Comparison of ENCODE assay signal across 6 cellular contexts in the genomic region with DNA sequence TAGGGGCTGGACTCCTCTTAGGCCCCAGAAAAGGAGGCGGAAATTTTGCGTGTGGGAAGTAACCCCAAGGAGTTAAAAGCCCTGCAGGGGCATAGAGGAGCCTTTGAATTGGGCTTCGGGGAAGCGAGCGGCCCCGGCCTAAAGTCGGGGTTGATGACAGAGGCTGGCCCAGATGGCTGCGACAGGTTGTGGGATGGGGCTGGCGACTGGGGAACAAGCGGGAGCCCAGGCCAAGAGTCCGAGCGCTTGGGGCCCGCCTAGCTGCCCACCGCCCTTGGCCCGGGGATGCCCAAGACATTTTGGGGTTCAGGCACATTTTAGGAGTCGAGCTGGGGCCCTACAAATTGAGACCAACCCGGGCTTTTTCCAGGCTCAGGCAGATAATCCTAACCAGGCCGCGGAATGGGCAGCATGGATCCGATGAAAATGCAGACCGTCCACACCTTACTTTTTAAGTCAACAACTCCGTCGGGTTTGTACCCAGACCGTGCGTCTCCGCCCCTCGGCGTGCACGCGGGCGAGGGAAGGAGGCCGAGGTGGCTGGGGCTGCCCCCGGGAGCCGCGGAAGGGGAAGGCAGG. TPM values are rescaled to one million over a fixed set of nuclear protein-coding genes. Genes with fewer than 3 reads are reported as not detected.
DNase-seq lines count a peak whose midpoint lies in the region; ATAC-seq, FAIRE-seq and TF ChIP-seq lines count a peak whose summit lies in the region.

No MANE protein-coding gene starts in this region.

- TF ChIP-seq EP300 in tibial nerve (IDR thresholded peaks at IDR 0.05): no peak

- H3K4me3 ChIP-seq in right atrium auricular region (peak overlapping the region; percentile 41 to 61), tibial nerve (peak overlapping the region; percentile 45 to 66 (median 56))

- peak overlapping the region; percentile 86 to 89 for H3K27ac ChIP-seq in right atrium auricular region
- H3K27ac ChIP-seq in tibial nerve: peak overlapping the region; percentile 83 to 94 (median 86)

- DNase-seq in activated CD4-positive, alpha-beta T cell treated with anti-CD3 and anti-CD28 coated beads for 36 hours: no peak
- DNase-seq in activated CD4-positive, alpha-beta T cell treated with anti-CD3 and anti-CD28 coated beads, Interleukin-2, amount 50 U/mL, for 4 hours: no peak
- DNase-seq in right atrium auricular region (ENCODE audit: low spot score): no peak
- DNase-seq in tibial nerve (ENCODE audit: low spot score in 2 of 2): no peak
- no peak for DNase-seq in urothelium cell line (ENCODE audit: low spot score)
- DNase-seq in SKM-1 (lab: John Stamatoyannopoulos, UW; ENCODE audit: unreplicated experiment): no peak

- H3K36me3 ChIP-seq in right atrium auricular region (no peaks in the 10 kb centered on the region), tibial nerve (no peaks in the 10 kb centered on the region)

- H3K9me3 ChIP-seq in right atrium auricular region: no peaks in the 10 kb centered on the region
- no peaks in the 10 kb centered on the region for H3K9me3 ChIP-seq in tibial nerve

- no peaks in the 10 kb centered on the region for H3K9me3 Mint-ChIP-seq in activated CD4-positive, alpha-beta T cell treated with anti-CD3 and anti-CD28 coated beads for 36 hours (ENCODE audit: low read depth)

- FAIRE-seq in urothelium cell line (lab: Jason Lieb, UNC): no peak

- H3K27me3 ChIP-seq in right atrium auricular region (no peaks in the 10 kb centered on the region), tibial nerve (no peaks in the 10 kb centered on the region)

- H3K4me3 Mint-ChIP-seq in activated CD4-positive, alpha-beta T cell treated with anti-CD3 and anti-CD28 coated beads for 36 hours: peak overlapping the region; percentile 10

- intact Hi-C loops in activated CD4-positive, alpha-beta T cell treated with anti-CD3 and anti-CD28 coated beads for 36 hours (cut with DNase I, micrococcal nuclease): loop anchor here in 1 of 2 experiments (1.0 kb wide), 1 partner anchor 13 kb away; no protein-coding TSS in a partner anchor

- CTCF ChIA-PET in activated CD4-positive, alpha-beta T cell treated with anti-CD3 and anti-CD28 coated beads for 36 hours (lab: Charles Lee): interaction anchor here (0.6 to 1.8 kb wide), 7 partner anchors 10 to 256 kb away, joined by 3 to 8 read pairs (median 5); a partner anchor contains a TSS

- H3K27me3 Mint-ChIP-seq in activated CD4-positive, alpha-beta T cell treated with anti-CD3 and anti-CD28 coated beads for 36 hours: peaks cover 31% of the 10 kb centered on the region

- ATAC-seq in activated CD4-positive, alpha-beta T cell treated with anti-CD3 and anti-CD28 coated beads for 36 hours: peak; percentile 57

- 14 to 17% methylated on average over 25 to 28 of the region's 35 CpGs for WGBS in tibial nerve, 2 donors

- H3K36me3 Mint-ChIP-seq in activated CD4-positive, alpha-beta T cell treated with anti-CD3 and anti-CD28 coated beads for 36 hours (ENCODE audit: low read depth): no peaks in the 10 kb centered on the region

- H3K27ac Mint-ChIP-seq in activated CD4-positive, alpha-beta T cell treated with anti-CD3 and anti-CD28 coated beads for 36 hours: no peak overlapping the region

- peaks cover 10% of the 10 kb centered on the region for H3K4me1 Mint-ChIP-seq in activated CD4-positive, alpha-beta T cell treated with anti-CD3 and anti-CD28 coated beads for 36 hours

- H3K4me1 ChIP-seq in right atrium auricular region (peaks cover 0 to 55% of the 10 kb centered on the region in 2 donors), tibial nerve (peaks cover 0 to 75% (median 11%) of the 10 kb centered on the region in 4 donors)

- POLR2A ChIA-PET in activated CD4-positive, alpha-beta T cell treated with anti-CD3 and anti-CD28 coated beads for 36 hours (lab: Charles Lee): no interaction called here

- no peak for TF ChIP-seq POLR2A in tibial nerve (IDR thresholded peaks at IDR 0.05)

- no peak for TF ChIP-seq CTCF in right atrium auricular region (IDR thresholded peaks at IDR 0.05)
- TF ChIP-seq CTCF in tibial nerve (IDR thresholded peaks at IDR 0.05): no peak

RNA-seq across cellular contexts. Expression of a gene that starts 0.5 kb away (rescaled TPM):
- total RNA-seq in activated CD4-positive, alpha-beta T cell treated with anti-CD3 and anti-CD28 coated beads for 36 hours: 1 to 10 TPM; 1.8 to 2.5 TPM
- total RNA-seq in right atrium auricular region (10 to 100 TPM; 10.4 to 15.3 TPM), tibial nerve (10 to 100 TPM; 83.4 to 93.1 (median 87.1) TPM)

RNA-seq across cellular contexts. Expression of a gene that starts 13.7 kb away (rescaled TPM):
- total RNA-seq in activated CD4-positive, alpha-beta T cell treated with anti-CD3 and anti-CD28 coated beads for 36 hours: 10 to 100 TPM; 24.2 to 25.6 TPM
- total RNA-seq in right atrium auricular region (10 to 100 TPM; 10.4 to 14.6 TPM), tibial nerve (10 to 100 TPM; 15.1 to 40.6 (median 27.5) TPM)

RNA-seq across cellular contexts. Expression of a gene that starts 17.0 kb away (rescaled TPM):
- total RNA-seq in activated CD4-positive, alpha-beta T cell treated with anti-CD3 and anti-CD28 coated beads for 36 hours: 10 to 100 TPM; 24.9 to 30.2 TPM
- 10 to 100 TPM; 43.0 to 57.4 TPM for total RNA-seq in right atrium auricular region
- total RNA-seq in tibial nerve: 10 to 100 TPM; 35.7 to 84.6 (median 69.0) TPM

RNA-seq across cellular contexts. Expression of a gene that starts 19.7 kb away (rescaled TPM):
- total RNA-seq in activated CD4-positive, alpha-beta T cell treated with anti-CD3 and anti-CD28 coated beads for 36 hours: 100 to 1,000 TPM; 103 to 119 TPM
- total RNA-seq in right atrium auricular region: 1 to 10 TPM in 1 of 2 donors, under 1 TPM in 1; 0.67 to 7.5 TPM
- total RNA-seq in tibial nerve: 10 to 100 TPM in 3 of 4 donors, 1 to 10 TPM in 1; 9.6 to 25.2 (median 18.5) TPM

RNA-seq across cellular contexts. Expression of a gene that starts 19.8 kb away (rescaled TPM):
- 1 to 10 TPM; 4.5 to 4.9 TPM for total RNA-seq in activated CD4-positive, alpha-beta T cell treated with anti-CD3 and anti-CD28 coated beads for 36 hours
- total RNA-seq in right atrium auricular region (1 to 10 TPM in 1 of 2 donors, under 1 TPM in 1; 0.94 to 1.0 TPM), tibial nerve (10 to 100 TPM in 1 of 4 donors, 1 to 10 TPM in 3; 4.5 to 14.4 (median 5.3) TPM)

Comparison
In these comparisons a context has a peak if more than half of its experiments do, and no peak if none do; other contexts are left out.
1. RNA of a gene that starts 0.5 kb away (total RNA-seq): 83.4 to 93.1 TPM in tibial nerve; 10.4 to 15.3 TPM in right atrium auricular region and 1.8 to 2.5 TPM in activated CD4-positive, alpha-beta T cell treated with anti-CD3 and anti-CD28 coated beads for 36 hours; every median in the first group is over 4 times any median in the second.